In the genomic region with DNA sequence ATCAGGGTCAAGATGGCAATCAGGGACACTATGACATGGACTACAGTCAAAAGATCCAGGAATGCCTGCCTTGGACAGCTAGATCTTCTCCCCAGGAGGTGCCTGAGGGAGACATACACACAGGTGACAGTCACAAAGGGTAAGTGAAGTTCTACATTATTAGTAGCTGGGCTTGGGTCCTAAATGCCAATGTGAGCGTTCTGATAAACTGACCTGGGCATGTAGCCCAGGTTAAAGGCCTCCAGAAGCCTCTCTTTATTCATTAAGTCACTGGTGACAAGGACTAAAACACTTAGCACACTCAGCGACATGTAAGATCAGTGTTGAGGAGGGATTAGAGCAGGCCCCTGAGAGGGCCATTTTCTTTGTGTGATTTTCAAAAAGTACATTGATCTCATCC, we compare ENCODE assay signal across 16 cellular contexts. TPM values are rescaled to one million over a fixed set of nuclear protein-coding genes. Genes with fewer than 3 reads are reported as not detected.
A peak's percentile ranks its signal among the peaks of the same experiment; 100 is the strongest.
DNase-seq lines count a peak whose midpoint lies in the region; ATAC-seq and TF ChIP-seq lines count a peak whose summit lies in the region.
"Had no signal": no experiment of that assay in that cellular context is flagged by ENCODE, and none has a peak within 500 bp of the region (broad histone marks: within the 10 kb centered on the region; RNA-seq: fewer than 3 reads in every experiment).

No MANE protein-coding gene starts in this region.

- H2AFZ ChIP-seq in IMR-90 (replicated peaks; ENCODE audit: low read length, poor library complexity) = no peak overlapping the region
- H2AFZ ChIP-seq: GM23338 had no signal

- H3K9ac ChIP-seq in IMR-90 (ENCODE audit: low read depth, low read length) (no peak overlapping the region), subcutaneous abdominal adipose tissue (ENCODE audit: low read length in 5 of 5) (no peak overlapping the region)

- no peak overlapping the region for H2BK120ac ChIP-seq in IMR-90 (ENCODE audit: low read depth, low read length)

- no peak overlapping the region for H3K4me3 ChIP-seq in heart left ventricle
- no peak overlapping the region for H3K4me3 ChIP-seq in IMR-90 (ENCODE audit: insufficient read depth, low read depth, low read length)
- H3K4me3 ChIP-seq in subcutaneous abdominal adipose tissue (ENCODE audit: low read depth in 1 of 5, low read length in 5 of 5) = no peak overlapping the region
- H3K4me3 ChIP-seq: GM23338 had no signal

- H2BK5ac ChIP-seq in IMR-90 (ENCODE audit: low read depth, low read length, poor library complexity, severe bottlenecking) = no peak overlapping the region

- H3K9me3 ChIP-seq in heart left ventricle (no peaks in the 10 kb centered on the region), IMR-90 (ENCODE audit: control insufficient read depth, insufficient read depth, low read length) (peaks cover 2% of the 10 kb centered on the region; the same call in 1 of the 2 replicates), subcutaneous abdominal adipose tissue (ENCODE audit: control insufficient read depth in 5 of 5, low read length in 5 of 5) (no peaks in the 10 kb centered on the region)

- no peak overlapping the region for H3K56ac ChIP-seq in IMR-90 (ENCODE audit: extremely low read depth, insufficient read depth, low read length)

- no peak overlapping the region for H2AK9ac ChIP-seq in IMR-90 (replicated peaks; ENCODE audit: low read depth, low read length, poor library complexity)

- in situ Hi-C loops in IMR-90 (cut with MboI; ENCODE audit: low sequenced_read_pairs) = no loop called here

- TF ChIP-seq CTCF in heart left ventricle (IDR thresholded peaks at IDR 0.05) (no peak), IMR-90 (conservative IDR thresholded peaks at IDR 0.05; ENCODE audit: low read depth, low read length) (no peak)

- BruUV-seq in IMR-90 (replicated peaks; lab: Mats Ljungman, UMichigan) = no TSS peak

- no peak overlapping the region for H3K4ac ChIP-seq in IMR-90 (ENCODE audit: low read depth, low read length)

- intact Hi-C loops in heart left ventricle (cut with DNase I) = loop anchor here in 1 of 10 donors (10.0 kb wide), 1 partner anchor 47 kb away; no protein-coding TSS in a partner anchor
- intact Hi-C loops in left cardiac atrium (cut with DNase I) = no loop called here
- intact Hi-C loops in IMR-90 (cut with micrococcal nuclease) = no loop called here
- intact Hi-C loops in left ventricle myocardium superior (cut with micrococcal nuclease) = no loop called here

- peak overlapping the region; percentile 87 for H4K5ac ChIP-seq in IMR-90 (ENCODE audit: low read depth, low read length)

- peaks cover 9% of the 10 kb centered on the region for H3K9me1 ChIP-seq in IMR-90 (ENCODE audit: insufficient read depth, low read length)

- DNase-seq in heart left ventricle = no peak
- no peak for DNase-seq in left cardiac atrium
- no peak for DNase-seq in IMR-90
- no peak for DNase-seq in left ventricle myocardium superior
- DNase-seq in putamen (ENCODE audit: low spot score) = no peak
- DNase-seq: C1 segment of cervical spinal cord; Calu3; CD4-positive, alpha-beta memory T cell; COR-L47; DMS53; DMS79 treated with DMSO at 0.1 percent for 48 hours; GF-D8; H9 had no signal

- no peak overlapping the region for H3K23ac ChIP-seq in IMR-90 (ENCODE audit: low read depth, low read length)

- CTCF ChIA-PET in IMR-90 (lab: Yijun Ruan, JAX) = no interaction called here

- H3K36me3 ChIP-seq in heart left ventricle (peaks cover 0 to 5% (median 0%) of the 10 kb centered on the region in 9 donors), IMR-90 (ENCODE audit: control insufficient read depth, insufficient read depth, low read length) (peaks cover 17% of the 10 kb centered on the region), subcutaneous abdominal adipose tissue (ENCODE audit: control insufficient read depth in 5 of 5, insufficient read depth in 5 of 5, low read length in 5 of 5) (no peaks in the 10 kb centered on the region)

- H2BK20ac ChIP-seq in IMR-90 (ENCODE audit: low read depth, low read length) = no peak overlapping the region

- H3K27me3 ChIP-seq in heart left ventricle = no peaks in the 10 kb centered on the region
- H3K27me3 ChIP-seq in IMR-90 (ENCODE audit: control insufficient read depth, insufficient read depth, low read length) = no peaks in the 10 kb centered on the region
- H3K27me3 ChIP-seq in subcutaneous abdominal adipose tissue (ENCODE audit: control insufficient read depth in 5 of 5, insufficient read depth in 4 of 5, low read length in 5 of 5) = no peaks in the 10 kb centered on the region

- no peak overlapping the region for H3K27ac ChIP-seq in heart left ventricle
- H3K27ac ChIP-seq in IMR-90 (ENCODE audit: insufficient read depth, low read length) = peak overlapping the region; percentile 61; the same call in 1 of the 2 replicates
- H3K27ac ChIP-seq in subcutaneous abdominal adipose tissue (ENCODE audit: low read depth, low read length) = peak overlapping the region; percentile 44

- dilution Hi-C loops in IMR-90 (cut with HindIII; ENCODE audit: low sequenced_read_pairs, unreplicated experiment) = no loop called here

- H2BK15ac ChIP-seq in IMR-90 (ENCODE audit: low read depth, low read length) = no peak overlapping the region

- H4K20me1 ChIP-seq in IMR-90 (ENCODE audit: insufficient read depth, low read length) = peaks cover 19% of the 10 kb centered on the region; the same call in 1 of the 2 replicates

- TF ChIP-seq RAD21 in IMR-90 (IDR thresholded peaks at IDR 0.05; ENCODE audit: low read length) = no peak

- 49 to 66% (median 59%) methylated on average over 2 of the region's 2 CpGs for WGBS in heart left ventricle, 4 donors
- WGBS in IMR-90 (ENCODE audit: extremely low coverage in 2 of 2, insufficient read length in 1 of 2), 2 experiments = no CpG with 5 or more reads among the region's 2 CpGs

- H3K18ac ChIP-seq in IMR-90 (ENCODE audit: low read depth, low read length) = peak overlapping the region; percentile 85

- H3K4me2 ChIP-seq in IMR-90 (ENCODE audit: low read depth, low read length) = no peak overlapping the region
- H3K4me2 ChIP-seq: GM23338 had no signal

- H3K4me1 ChIP-seq in heart left ventricle = peaks cover 0 to 12% (median 3%) of the 10 kb centered on the region in 12 donors
- peaks cover 5% of the 10 kb centered on the region for H3K4me1 ChIP-seq in IMR-90 (ENCODE audit: control insufficient read depth, insufficient read depth, low read length)
- H3K4me1 ChIP-seq in subcutaneous abdominal adipose tissue (ENCODE audit: control insufficient read depth in 5 of 5, insufficient read depth in 5 of 5, low read length in 5 of 5) = peaks cover 0 to 19% (median 7%) of the 10 kb centered on the region in 5 donors

- TF ChIP-seq POLR2A in heart left ventricle (IDR thresholded peaks at IDR 0.05) (no peak), IMR-90 (IDR thresholded peaks at IDR 0.05; ENCODE audit: low read depth, low read length) (no peak)

- H3K14ac ChIP-seq in IMR-90 (replicated peaks; ENCODE audit: low read depth, low read length) = no peak overlapping the region

- H4K91ac ChIP-seq in IMR-90 (ENCODE audit: insufficient read depth, low read depth, low read length) = no peak overlapping the region

- POLR2A ChIA-PET in IMR-90 (lab: Charles Lee; ENCODE audit: unreplicated experiment) = no interaction called here

- H3K79me1 ChIP-seq in IMR-90 (ENCODE audit: low read depth in 1 of 2, low read length in 2 of 2) = peaks cover 18 to 38% of the 10 kb centered on the region in 2 experiments

- no peak overlapping the region for H2AK5ac ChIP-seq in IMR-90 (ENCODE audit: low read depth, low read length)

- H4K8ac ChIP-seq in IMR-90 (ENCODE audit: low read depth in 2 of 2, low read length in 2 of 2) = no peak overlapping the region

- peak; percentile 15 to 61 (median 38) for ATAC-seq in heart left ventricle
- ATAC-seq in left cardiac atrium = no peak
- no peak for ATAC-seq in IMR-90 (ENCODE audit: low read depth)
- ATAC-seq in left ventricle myocardium superior = peak; percentile 58
- ATAC-seq: GM23338, HCT116 had no signal

TF ChIP-seq in IMR-90, 13 proteins besides CTCF, POLR2A, EP300 and RAD21:
- TF ChIP-seq RFX5 (IDR thresholded peaks at IDR 0.05; ENCODE audit: low read depth, low read length) (no peak), MXI1 (IDR thresholded peaks at IDR 0.05; ENCODE audit: borderline replicate concordance, low read depth, low read length) (no peak), SMC3 (IDR thresholded peaks at IDR 0.05; ENCODE audit: low read depth, low read length) (no peak), RCOR1 (IDR thresholded peaks at IDR 0.05; ENCODE audit: insufficient replicate concordance, low read length) (no peak), CEBPB (IDR thresholded peaks at IDR 0.05; ENCODE audit: low read depth, low read length) (no peak), BHLHE40 (IDR thresholded peaks at IDR 0.05; ENCODE audit: low read depth, low read length) (no peak), MAFK (IDR thresholded peaks at IDR 0.05; ENCODE audit: low read depth, low read length) (no peak), MAZ (IDR thresholded peaks at IDR 0.05; ENCODE audit: borderline replicate concordance, low read depth, low read length) (no peak)
- TF ChIP-seq, protein P1, sequence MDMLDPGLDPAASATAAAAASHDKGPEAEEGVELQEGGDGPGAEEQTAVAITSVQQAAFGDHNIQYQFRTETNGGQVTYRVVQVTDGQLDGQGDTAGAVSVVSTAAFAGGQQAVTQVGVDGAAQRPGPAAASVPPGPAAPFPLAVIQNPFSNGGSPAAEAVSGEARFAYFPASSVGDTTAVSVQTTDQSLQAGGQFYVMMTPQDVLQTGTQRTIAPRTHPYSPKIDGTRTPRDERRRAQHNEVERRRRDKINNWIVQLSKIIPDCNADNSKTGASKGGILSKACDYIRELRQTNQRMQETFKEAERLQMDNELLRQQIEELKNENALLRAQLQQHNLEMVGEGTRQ (IDR thresholded peaks at IDR 0.05; ENCODE audit: low read depth, low read length) = no peak
- TF ChIP-seq, protein P2, sequence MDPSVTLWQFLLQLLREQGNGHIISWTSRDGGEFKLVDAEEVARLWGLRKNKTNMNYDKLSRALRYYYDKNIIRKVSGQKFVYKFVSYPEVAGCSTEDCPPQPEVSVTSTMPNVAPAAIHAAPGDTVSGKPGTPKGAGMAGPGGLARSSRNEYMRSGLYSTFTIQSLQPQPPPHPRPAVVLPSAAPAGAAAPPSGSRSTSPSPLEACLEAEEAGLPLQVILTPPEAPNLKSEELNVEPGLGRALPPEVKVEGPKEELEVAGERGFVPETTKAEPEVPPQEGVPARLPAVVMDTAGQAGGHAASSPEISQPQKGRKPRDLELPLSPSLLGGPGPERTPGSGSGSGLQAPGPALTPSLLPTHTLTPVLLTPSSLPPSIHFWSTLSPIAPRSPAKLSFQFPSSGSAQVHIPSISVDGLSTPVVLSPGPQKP (IDR thresholded peaks at IDR 0.05; ENCODE audit: borderline replicate concordance, low read depth, low read length) = no peak

RNA-seq across cellular contexts. Expression of a gene that starts 48.9 kb away (rescaled TPM):
- 1 to 10 TPM; 2.6 to 6.9 (median 4.0) TPM for total RNA-seq in heart left ventricle
- 10 to 100 TPM in 1 of 2 donors, 1 to 10 TPM in 1; 2.7 to 15.9 TPM for polyA plus RNA-seq in heart left ventricle
- 1 to 10 TPM; 6.2 to 8.6 TPM for total RNA-seq in left cardiac atrium
- total RNA-seq in IMR-90 (2012; rRNA removed) = 11.7 and 17.7 TPM in 2 replicates
- 10.6 and 11.1 TPM in 2 replicates for polyA plus RNA-seq in IMR-90 (2012; rRNA removed)
- 3.3 and 4.7 TPM in 2 replicates for polyA plus RNA-seq in IMR-90 (2012; cell fraction: cytosol; rRNA removed)
- 7.1 and 15.5 TPM in 2 replicates for polyA plus RNA-seq in IMR-90 (2012; cell fraction: nucleus; rRNA removed; ENCODE audit: low replicate concordance)
- total RNA-seq in left ventricle myocardium superior = 2.6 TPM

Comparison
In these comparisons a context has a peak if more than half of its experiments do, and no peak if none do; other contexts are left out.
1. ATAC-seq: peak in heart left ventricle (4 of 4) and left ventricle myocardium superior (single experiment); none in left cardiac atrium (0 of 2) and IMR-90 (single experiment).
2. H3K27ac ChIP-seq: peak in IMR-90 (single experiment) and subcutaneous abdominal adipose tissue (single experiment); none in heart left ventricle (0 of 12).